In genomic region chr19:8307965-8308866, GRCh38 we compare ENCODE assay signal across 1 cellular context.
A peak's percentile ranks its signal among the peaks of the same experiment; 100 is the strongest.
TF ChIP-seq lines count a peak whose summit lies in the region.

Gene CD320, minus strand, starts transcription at chr19:8308358. Its CDS starts 68 bp downstream, at chr19:8308290.

TF ChIP-seq in HepG2, 621 proteins besides CTCF, POLR2A, EP300 and RAD21 (continued from another document and continues in another):
- TF ChIP-seq NFAT5 (CRISPR knock-in tag; IDR thresholded peaks at IDR 0.05) (peak; percentile 95), FOXJ3 (CRISPR knock-in tag; IDR thresholded peaks at IDR 0.05; ENCODE audit: borderline replicate concordance) (no peak), ZNF24 (IDR thresholded peaks at IDR 0.05) (no peak), KDM6A (CRISPR knock-in tag; IDR thresholded peaks at IDR 0.05; ENCODE audit: low read depth) (no peak), ZNF432 (CRISPR knock-in tag; IDR thresholded peaks at IDR 0.05; ENCODE audit: borderline replicate concordance) (no peak), ZNF124 (CRISPR knock-in tag; IDR thresholded peaks at IDR 0.05) (peak; percentile 20; the same call in 1 of the 2 replicates), TP53 (CRISPR knock-in tag; conservative IDR thresholded peaks at IDR 0.05) (peak; percentile 65; the same call in 1 of the 2 replicates), SRSF1 (optimal IDR thresholded peaks at IDR 0.05; ENCODE audit: low read depth, low read length) (no peak), U2AF2 (IDR thresholded peaks at IDR 0.05; ENCODE audit: low read depth, low read length) (no peak), KDM4B (CRISPR knock-in tag; IDR thresholded peaks at IDR 0.05) (peak; percentile 35; the same call in 1 of the 2 replicates), TCF7 (IDR thresholded peaks at IDR 0.05; ENCODE audit: low read depth) (0 out of 2 replicates have a peak, but pooled peaks have one; percentile 24), KDM2A (CRISPR knock-in tag; IDR thresholded peaks at IDR 0.05; ENCODE audit: borderline replicate concordance, low read depth) (peak; percentile 99), ZNF549 (CRISPR knock-in tag; IDR thresholded peaks at IDR 0.05) (no peak), AHR (CRISPR knock-in tag; IDR thresholded peaks at IDR 0.05) (peak; percentile 30; the same call in 1 of the 2 replicates), SP140L (CRISPR knock-in tag; IDR thresholded peaks at IDR 0.05; ENCODE audit: borderline replicate concordance) (peak; percentile 34; the same call in 1 of the 2 replicates), ZNF496 (CRISPR knock-in tag; IDR thresholded peaks at IDR 0.05; ENCODE audit: insufficient replicate concordance) (no peak), ZSCAN12 (CRISPR knock-in tag; IDR thresholded peaks at IDR 0.05) (peak; percentile 97; the same call in 1 of the 2 replicates), ZNF501 (CRISPR knock-in tag; IDR thresholded peaks at IDR 0.05) (peak; percentile 96), PHF20 (CRISPR knock-in tag; IDR thresholded peaks at IDR 0.05) (peak; percentile 75; the same call in 1 of the 2 replicates), TAF1 (CRISPR knock-in tag; IDR thresholded peaks at IDR 0.05) (peak; percentile 76), CENPBD1 (CRISPR knock-in tag; IDR thresholded peaks at IDR 0.05; ENCODE audit: borderline replicate concordance, low read depth) (no peak), IRX3 (CRISPR knock-in tag; IDR thresholded peaks at IDR 0.05; ENCODE audit: borderline replicate concordance, low read depth) (peak; percentile 91; the same call in 1 of the 2 replicates), MXD3 (CRISPR knock-in tag; IDR thresholded peaks at IDR 0.05) (peak; percentile 99), ZBTB34 (CRISPR knock-in tag; IDR thresholded peaks at IDR 0.05) (0 out of 2 replicates have a peak, but pooled peaks have one; percentile 31), ZNF329 (CRISPR knock-in tag; IDR thresholded peaks at IDR 0.05; ENCODE audit: low read depth) (peak; percentile 80; the same call in 1 of the 2 replicates), HOXD1 (CRISPR knock-in tag; IDR thresholded peaks at IDR 0.05) (peak; percentile 95), ZNF121 (CRISPR knock-in tag; IDR thresholded peaks at IDR 0.05) (no peak), TSC22D2 (CRISPR knock-in tag; IDR thresholded peaks at IDR 0.05; ENCODE audit: borderline replicate concordance) (no peak), IKZF4 (CRISPR knock-in tag; IDR thresholded peaks at IDR 0.05; ENCODE audit: borderline replicate concordance, low read depth, not compliant biosample characterization) (no peak), NAIF1 (CRISPR knock-in tag; IDR thresholded peaks at IDR 0.05; ENCODE audit: borderline replicate concordance) (no peak; the same call in 1 of the 2 replicates), FOXK2 (IDR thresholded peaks at IDR 0.05) (no peak), BRCA1 (CRISPR knock-in tag; IDR thresholded peaks at IDR 0.05) (peak; percentile 92; the same call in 1 of the 2 replicates), STAT5B (CRISPR knock-in tag; IDR thresholded peaks at IDR 0.05) (no peak), SP2 (CRISPR knock-in tag; IDR thresholded peaks at IDR 0.05) (peak; percentile 89), HNF4G (IDR thresholded peaks at IDR 0.05; ENCODE audit: borderline replicate concordance, low read depth, low read length) (no peak), HNF4G (CRISPR knock-in tag; IDR thresholded peaks at IDR 0.05; ENCODE audit: borderline replicate concordance, low read depth) (no peak), ZNF350 (CRISPR knock-in tag; IDR thresholded peaks at IDR 0.05; ENCODE audit: borderline replicate concordance, low read depth) (no peak), ZNF615 (CRISPR knock-in tag; IDR thresholded peaks at IDR 0.05; ENCODE audit: borderline replicate concordance) (no peak; the same call in 1 of the 2 replicates), MLX (CRISPR knock-in tag; IDR thresholded peaks at IDR 0.05) (peak; percentile 92), ATF7-NPFF (CRISPR knock-in tag; IDR thresholded peaks at IDR 0.05; ENCODE audit: low read depth) (peak; percentile 94), DR1 (CRISPR knock-in tag; IDR thresholded peaks at IDR 0.05) (no peak; the same call in none of the 2 replicates), MAX (IDR thresholded peaks at IDR 0.05) (peak; percentile 99), IKZF5 (CRISPR knock-in tag; IDR thresholded peaks at IDR 0.05) (peak; percentile 80; the same call in 1 of the 2 replicates), SRY (CRISPR knock-in tag; IDR thresholded peaks at IDR 0.05) (peak; percentile 92; the same call in 1 of the 2 replicates), PBX2 (CRISPR knock-in tag; IDR thresholded peaks at IDR 0.05) (peak; percentile 85), ZNF563 (CRISPR knock-in tag; IDR thresholded peaks at IDR 0.05) (peak; percentile 87; the same call in 1 of the 2 replicates), FIP1L1 (IDR thresholded peaks at IDR 0.05; ENCODE audit: borderline replicate concordance, insufficient read depth, low read depth, low read length) (peak; percentile 81; the same call in 1 of the 2 replicates), ZNF10 (CRISPR knock-in tag; IDR thresholded peaks at IDR 0.05; ENCODE audit: borderline replicate concordance, low read depth) (no peak), ZNF597 (CRISPR knock-in tag; IDR thresholded peaks at IDR 0.05) (no peak), ZNF710 (CRISPR knock-in tag; IDR thresholded peaks at IDR 0.05; ENCODE audit: borderline replicate concordance) (0 out of 2 replicates have a peak, but pooled peaks have one; percentile 19), SRSF9 (IDR thresholded peaks at IDR 0.05; ENCODE audit: borderline replicate concordance, insufficient read depth, low read depth, low read length, poor library complexity, severe bottlenecking) (no peak), E2F1 (CRISPR knock-in tag; IDR thresholded peaks at IDR 0.05) (peak; percentile 97)
